Comparison of ENCODE assay signal across 1 cellular context in genomic region chr7:151380199-151381082, GRCh38.
TF ChIP-seq lines count a peak whose summit lies in the region.

No MANE protein-coding gene starts in this region.

TF ChIP-seq in GM23338, 12 proteins besides CTCF, POLR2A, EP300 and RAD21:
- TF ChIP-seq, protein P1, sequence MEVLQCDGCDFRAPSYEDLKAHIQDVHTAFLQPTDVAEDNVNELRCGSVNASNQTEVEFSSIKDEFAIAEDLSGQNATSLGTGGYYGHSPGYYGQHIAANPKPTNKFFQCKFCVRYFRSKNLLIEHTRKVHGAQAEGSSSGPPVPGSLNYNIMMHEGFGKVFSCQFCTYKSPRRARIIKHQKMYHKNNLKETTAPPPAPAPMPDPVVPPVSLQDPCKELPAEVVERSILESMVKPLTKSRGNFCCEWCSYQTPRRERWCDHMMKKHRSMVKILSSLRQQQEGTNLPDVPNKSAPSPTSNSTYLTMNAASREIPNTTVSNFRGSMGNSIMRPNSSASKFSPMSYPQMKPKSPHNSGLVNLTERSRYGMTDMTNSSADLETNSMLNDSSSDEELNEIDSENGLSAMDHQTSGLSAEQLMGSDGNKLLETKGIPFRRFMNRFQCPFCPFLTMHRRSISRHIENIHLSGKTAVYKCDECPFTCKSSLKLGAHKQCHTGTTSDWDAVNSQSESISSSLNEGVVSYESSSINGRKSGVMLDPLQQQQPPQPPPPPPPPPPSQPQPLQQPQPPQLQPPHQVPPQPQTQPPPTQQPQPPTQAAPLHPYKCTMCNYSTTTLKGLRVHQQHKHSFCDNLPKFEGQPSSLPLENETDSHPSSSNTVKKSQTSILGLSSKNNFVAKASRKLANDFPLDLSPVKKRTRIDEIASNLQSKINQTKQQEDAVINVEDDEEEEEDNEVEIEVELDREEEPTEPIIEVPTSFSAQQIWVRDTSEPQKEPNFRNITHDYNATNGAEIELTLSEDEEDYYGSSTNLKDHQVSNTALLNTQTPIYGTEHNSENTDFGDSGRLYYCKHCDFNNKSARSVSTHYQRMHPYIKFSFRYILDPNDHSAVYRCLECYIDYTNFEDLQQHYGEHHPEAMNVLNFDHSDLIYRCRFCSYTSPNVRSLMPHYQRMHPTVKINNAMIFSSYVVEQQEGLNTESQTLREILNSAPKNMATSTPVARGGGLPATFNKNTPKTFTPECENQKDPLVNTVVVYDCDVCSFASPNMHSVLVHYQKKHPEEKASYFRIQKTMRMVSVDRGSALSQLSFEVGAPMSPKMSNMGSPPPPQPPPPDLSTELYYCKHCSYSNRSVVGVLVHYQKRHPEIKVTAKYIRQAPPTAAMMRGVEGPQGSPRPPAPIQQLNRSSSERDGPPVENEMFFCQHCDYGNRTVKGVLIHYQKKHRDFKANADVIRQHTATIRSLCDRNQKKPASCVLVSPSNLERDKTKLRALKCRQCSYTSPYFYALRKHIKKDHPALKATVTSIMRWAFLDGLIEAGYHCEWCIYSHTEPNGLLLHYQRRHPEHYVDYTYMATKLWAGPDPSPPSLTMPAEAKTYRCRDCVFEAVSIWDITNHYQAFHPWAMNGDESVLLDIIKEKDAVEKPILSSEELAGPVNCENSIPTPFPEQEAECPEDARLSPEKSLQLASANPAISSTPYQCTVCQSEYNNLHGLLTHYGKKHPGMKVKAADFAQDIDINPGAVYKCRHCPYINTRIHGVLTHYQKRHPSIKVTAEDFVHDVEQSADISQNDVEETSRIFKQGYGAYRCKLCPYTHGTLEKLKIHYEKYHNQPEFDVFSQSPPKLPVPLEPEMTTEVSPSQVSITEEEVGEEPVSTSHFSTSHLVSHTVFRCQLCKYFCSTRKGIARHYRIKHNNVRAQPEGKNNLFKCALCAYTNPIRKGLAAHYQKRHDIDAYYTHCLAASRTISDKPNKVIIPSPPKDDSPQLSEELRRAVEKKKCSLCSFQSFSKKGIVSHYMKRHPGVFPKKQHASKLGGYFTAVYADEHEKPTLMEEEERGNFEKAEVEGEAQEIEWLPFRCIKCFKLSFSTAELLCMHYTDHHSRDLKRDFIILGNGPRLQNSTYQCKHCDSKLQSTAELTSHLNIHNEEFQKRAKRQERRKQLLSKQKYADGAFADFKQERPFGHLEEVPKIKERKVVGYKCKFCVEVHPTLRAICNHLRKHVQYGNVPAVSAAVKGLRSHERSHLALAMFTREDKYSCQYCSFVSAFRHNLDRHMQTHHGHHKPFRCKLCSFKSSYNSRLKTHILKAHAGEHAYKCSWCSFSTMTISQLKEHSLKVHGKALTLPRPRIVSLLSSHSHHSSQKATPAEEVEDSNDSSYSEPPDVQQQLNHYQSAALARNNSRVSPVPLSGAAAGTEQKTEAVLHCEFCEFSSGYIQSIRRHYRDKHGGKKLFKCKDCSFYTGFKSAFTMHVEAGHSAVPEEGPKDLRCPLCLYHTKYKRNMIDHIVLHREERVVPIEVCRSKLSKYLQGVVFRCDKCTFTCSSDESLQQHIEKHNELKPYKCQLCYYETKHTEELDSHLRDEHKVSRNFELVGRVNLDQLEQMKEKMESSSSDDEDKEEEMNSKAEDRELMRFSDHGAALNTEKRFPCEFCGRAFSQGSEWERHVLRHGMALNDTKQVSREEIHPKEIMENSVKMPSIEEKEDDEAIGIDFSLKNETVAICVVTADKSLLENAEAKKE (CRISPR knock-in tag; IDR thresholded peaks at IDR 0.05) = no peak
- TF ChIP-seq NANOG (IDR thresholded peaks at IDR 0.05; ENCODE audit: borderline replicate concordance) = no peak
- TF ChIP-seq STAT1 (IDR thresholded peaks at IDR 0.05; ENCODE audit: unreplicated experiment) = no peak
- no peak for TF ChIP-seq EZH2phosphoT487 (IDR thresholded peaks at IDR 0.05; ENCODE audit: unreplicated experiment)
- no peak for TF ChIP-seq REST (IDR thresholded peaks at IDR 0.05; ENCODE audit: unreplicated experiment)
- TF ChIP-seq ZNF331 (CRISPR knock-in tag; IDR thresholded peaks at IDR 0.05; ENCODE audit: low read depth) = no peak
- no peak for TF ChIP-seq JUNB (IDR thresholded peaks at IDR 0.05; ENCODE audit: unreplicated experiment)
- no peak for TF ChIP-seq CREB1 (CRISPR knock-in tag; IDR thresholded peaks at IDR 0.05; ENCODE audit: low read depth)
- no peak for TF ChIP-seq ZNF114 (CRISPR knock-in tag; IDR thresholded peaks at IDR 0.05)
- TF ChIP-seq POLR2AphosphoS5 (IDR thresholded peaks at IDR 0.05; ENCODE audit: low read depth) = no peak
- TF ChIP-seq, protein P2, sequence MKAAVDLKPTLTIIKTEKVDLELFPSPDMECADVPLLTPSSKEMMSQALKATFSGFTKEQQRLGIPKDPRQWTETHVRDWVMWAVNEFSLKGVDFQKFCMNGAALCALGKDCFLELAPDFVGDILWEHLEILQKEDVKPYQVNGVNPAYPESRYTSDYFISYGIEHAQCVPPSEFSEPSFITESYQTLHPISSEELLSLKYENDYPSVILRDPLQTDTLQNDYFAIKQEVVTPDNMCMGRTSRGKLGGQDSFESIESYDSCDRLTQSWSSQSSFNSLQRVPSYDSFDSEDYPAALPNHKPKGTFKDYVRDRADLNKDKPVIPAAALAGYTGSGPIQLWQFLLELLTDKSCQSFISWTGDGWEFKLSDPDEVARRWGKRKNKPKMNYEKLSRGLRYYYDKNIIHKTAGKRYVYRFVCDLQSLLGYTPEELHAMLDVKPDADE (IDR thresholded peaks at IDR 0.05) = no peak
- no peak for TF ChIP-seq EZH2 (IDR thresholded peaks at IDR 0.05; ENCODE audit: low read depth, unreplicated experiment)
